9 cellular contexts compared by ENCODE assay signal in the genomic region with DNA sequence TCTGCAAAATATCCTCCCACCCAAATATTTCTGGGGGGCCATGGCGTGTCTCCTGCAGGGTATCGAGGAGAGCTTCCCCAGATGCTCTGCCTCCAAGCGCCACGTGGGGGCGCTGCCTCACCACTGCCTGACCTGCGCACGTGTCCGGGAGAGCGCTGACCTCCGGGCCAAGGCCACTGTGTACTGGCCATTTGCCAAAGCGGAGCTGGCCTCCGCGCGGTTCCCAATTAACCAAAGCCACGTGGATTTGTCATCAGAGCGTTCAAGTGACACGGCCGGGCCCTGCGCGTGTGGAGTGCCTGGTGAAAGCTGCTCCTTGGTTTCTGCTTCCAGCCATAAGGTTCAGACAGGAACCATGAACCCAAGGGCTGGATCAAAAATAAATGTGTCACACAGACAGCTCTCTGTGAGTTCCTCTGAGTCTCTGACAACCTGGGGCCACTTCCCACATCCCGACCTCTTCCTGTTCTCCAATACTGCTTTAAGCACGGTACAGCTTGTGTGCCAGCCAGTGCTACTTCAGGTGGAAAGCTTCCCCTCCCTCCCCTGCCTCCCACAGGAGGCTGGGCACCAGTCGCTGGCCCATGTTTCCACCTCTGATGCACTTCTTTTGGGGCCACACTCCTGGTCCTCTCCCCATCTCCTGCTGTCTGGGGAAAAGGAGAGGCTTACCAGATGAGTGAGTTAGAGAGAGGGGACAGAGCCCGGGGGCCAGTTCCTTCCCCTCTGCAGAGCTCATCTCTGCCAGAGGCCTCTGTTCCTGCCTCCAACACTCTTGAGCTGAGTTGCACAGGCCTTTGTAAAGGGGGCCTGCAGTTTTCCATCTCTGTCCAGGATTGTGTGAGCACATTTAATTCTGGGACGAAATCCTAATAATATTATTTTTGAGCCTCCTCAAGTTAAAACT. TPM values are rescaled to one million over a fixed set of nuclear protein-coding genes. Genes with fewer than 3 reads are reported as not detected.
DNase-seq lines count a peak whose midpoint lies in the region; ATAC-seq, FAIRE-seq and TF ChIP-seq lines count a peak whose summit lies in the region.
"Had no signal": no experiment of that assay in that cellular context is flagged by ENCODE, and none has a peak within 500 bp of the region (broad histone marks: within the 10 kb centered on the region; RNA-seq: fewer than 3 reads in every experiment).

No MANE protein-coding gene starts in this region.

- peak; percentile 77 for ATAC-seq in HG02759 (IDR thresholded peaks at IDR 0.05; ENCODE audit: unreplicated experiment)
- ATAC-seq in left lung = peak; percentile 98
- no peak for ATAC-seq in CD8-positive, alpha-beta T cell

- H3K4me3 Mint-ChIP-seq in CD8-positive, alpha-beta T cell = no peak overlapping the region

- no peaks in the 10 kb centered on the region for H3K36me3 Mint-ChIP-seq in CD8-positive, alpha-beta T cell
- H3K36me3 Mint-ChIP-seq: immature natural killer cell had no signal

- no peaks in the 10 kb centered on the region for H3K36me3 ChIP-seq in bronchial epithelial cell (ENCODE audit: control insufficient read depth, insufficient read depth, low read length)
- H3K36me3 ChIP-seq in left lung = no peaks in the 10 kb centered on the region
- no peaks in the 10 kb centered on the region for H3K36me3 ChIP-seq in CD8-positive, alpha-beta T cell (ENCODE audit: insufficient read depth, low read length)

- H3K27me3 ChIP-seq in bronchial epithelial cell (ENCODE audit: control insufficient read depth, insufficient read depth, low read length) (no peaks in the 10 kb centered on the region), left lung (no peaks in the 10 kb centered on the region)
- H3K27me3 ChIP-seq in CD8-positive, alpha-beta T cell (ENCODE audit: insufficient read depth, low read length) = no peaks in the 10 kb centered on the region

- H3K4me1 ChIP-seq in left lung = no peaks in the 10 kb centered on the region
- H3K4me1 ChIP-seq in CD8-positive, alpha-beta T cell (ENCODE audit: insufficient read depth, low read length) = no peaks in the 10 kb centered on the region

- no peak for FAIRE-seq in bronchial epithelial cell (lab: Jason Lieb, UNC)

- no peak overlapping the region for H3K27ac Mint-ChIP-seq in CD8-positive, alpha-beta T cell
- H3K27ac Mint-ChIP-seq: immature natural killer cell had no signal

- no peaks in the 10 kb centered on the region for H3K9me3 Mint-ChIP-seq in CD8-positive, alpha-beta T cell

- peak; percentile 99 for TF ChIP-seq CTCF in bronchial epithelial cell (IDR thresholded peaks at IDR 0.05; ENCODE audit: insufficient read depth, low read length, severe bottlenecking)
- TF ChIP-seq CTCF in left lung (IDR thresholded peaks at IDR 0.05) = peak; percentile 61 to 80
- no peak for TF ChIP-seq CTCF in CD8-positive, alpha-beta T cell (IDR thresholded peaks at IDR 0.05)

- intact Hi-C loops in left lung (cut with DNase I) = no loop called here
- intact Hi-C loops in CD8-positive, alpha-beta T cell (cut with DNase I, micrococcal nuclease) = no loop called here

- POLR2A ChIA-PET in CD8-positive, alpha-beta T cell (lab: Charles Lee) = no interaction called here

- H3K4me3 ChIP-seq in bronchial epithelial cell (ENCODE audit: low read depth, low read length) (peak overlapping the region; percentile 24), left lung (no peak overlapping the region)
- no peak overlapping the region for H3K4me3 ChIP-seq in CD8-positive, alpha-beta T cell (ENCODE audit: low read depth, low read length)

- peak; percentile 22 for DNase-seq in stimulated activated CD4-positive, alpha-beta T cell treated with anti-CD3 and anti-CD28 coated beads, Interleukin-15, amount 100 ng/mL, for 24 hours
- DNase-seq in stimulated activated CD4-positive, alpha-beta T cell treated with anti-CD3 and anti-CD28 coated beads, Interleukin-4, amount 100 ng/mL, for 4 hours = no peak
- DNase-seq in NOMO-1 (lab: John Stamatoyannopoulos, UW; ENCODE audit: unreplicated experiment in 2 of 2) (peak; percentile 38 to 50), bronchial epithelial cell (ENCODE audit: low read depth) (peak; percentile 12), left lung (peak; percentile 65 to 86), substantia nigra (lab: John Stamatoyannopoulos, UW) (peak in 47 of 49 donors; percentile 6 to 89 (median 49))
- no peak for DNase-seq in CD8-positive, alpha-beta T cell

- H3K9me3 ChIP-seq in left lung = no peaks in the 10 kb centered on the region
- no peaks in the 10 kb centered on the region for H3K9me3 ChIP-seq in CD8-positive, alpha-beta T cell (ENCODE audit: low read length)

- H3K27me3 Mint-ChIP-seq in CD8-positive, alpha-beta T cell (ENCODE audit: low read depth) = no peaks in the 10 kb centered on the region

- H3K27ac ChIP-seq in left lung (no peak overlapping the region), substantia nigra (ENCODE audit: low read depth, low read length, poor library complexity, severe bottlenecking) (no peak overlapping the region)
- no peak overlapping the region for H3K27ac ChIP-seq in CD8-positive, alpha-beta T cell (ENCODE audit: low read depth, low read length)

- no peaks in the 10 kb centered on the region for H3K4me1 Mint-ChIP-seq in CD8-positive, alpha-beta T cell (ENCODE audit: low read depth)
- H3K4me1 Mint-ChIP-seq: immature natural killer cell had no signal

- CTCF ChIA-PET in CD8-positive, alpha-beta T cell (lab: Charles Lee) = no interaction called here

RNA-seq across cellular contexts. Expression of gene ZP4, which starts 26.1 kb away (rescaled TPM):
- not detected in 2 replicates for total RNA-seq in bronchial epithelial cell
- total RNA-seq in left lung = not detected
- not detected for total RNA-seq in CD8-positive, alpha-beta T cell

Comparison
In these comparisons a context has a peak if more than half of its experiments do, and no peak if none do; other contexts are left out.
1. DNase-seq: peak in stimulated activated CD4-positive, alpha-beta T cell treated with anti-CD3 and anti-CD28 coated beads, Interleukin-15, amount 100 ng/mL, for 24 hours (single experiment), NOMO-1 (2 of 2), bronchial epithelial cell (single experiment), left lung (2 of 2) and substantia nigra (47 of 49); none in stimulated activated CD4-positive, alpha-beta T cell treated with anti-CD3 and anti-CD28 coated beads, Interleukin-4, amount 100 ng/mL, for 4 hours (0 of 2) and CD8-positive, alpha-beta T cell (0 of 7).